ENCODE assay signal across 8 cellular contexts in the genomic region with DNA sequence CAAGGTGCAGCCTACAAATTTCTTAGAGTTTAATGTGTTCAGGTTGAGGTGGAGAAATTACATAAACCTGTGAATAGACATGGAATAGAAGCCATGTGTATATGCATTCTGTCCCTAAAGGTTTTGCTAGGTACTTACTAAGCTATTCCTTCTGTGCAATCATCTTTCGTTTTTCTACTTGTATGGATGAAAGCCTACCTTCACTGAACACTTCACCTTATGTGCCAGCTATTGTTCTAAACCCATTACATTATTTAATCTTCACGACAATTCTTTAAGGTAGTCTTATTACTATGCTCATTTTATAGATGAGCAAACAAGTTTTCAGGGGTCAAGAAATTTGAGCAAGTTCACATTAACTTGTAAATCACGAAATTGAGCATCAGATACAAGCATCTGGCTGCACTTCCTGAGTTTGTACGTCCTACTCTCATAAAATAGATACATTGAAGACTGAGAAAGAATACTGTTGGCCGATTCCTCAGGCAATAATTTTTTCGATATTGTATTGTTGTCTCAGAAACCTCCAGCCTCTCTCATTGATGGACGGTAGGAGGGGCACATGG. TPM values are rescaled to one million over a fixed set of nuclear protein-coding genes. Genes with fewer than 3 reads are reported as not detected.
DNase-seq lines count a peak whose midpoint lies in the region; ATAC-seq and TF ChIP-seq lines count a peak whose summit lies in the region.

No MANE protein-coding gene starts in this region.

- H3K27me3 ChIP-seq in spleen (replicated peaks in 1 of 7) = no peaks in the 10 kb centered on the region

- H3K4me1 Mint-ChIP-seq in glutamatergic neuron (ENCODE audit: low read depth, unreplicated experiment) = peaks cover 18% of the 10 kb centered on the region

- H3K36me3 ChIP-seq in spleen = peaks cover 0 to 26% (median 6%) of the 10 kb centered on the region in 6 donors

- peaks cover 3 to 49% (median 34%) of the 10 kb centered on the region in 6 donors for H3K4me1 ChIP-seq in spleen

- peaks cover 2% of the 10 kb centered on the region for H3K27me3 Mint-ChIP-seq in glutamatergic neuron (ENCODE audit: unreplicated experiment)

- ATAC-seq in HG03045 (IDR thresholded peaks at IDR 0.05; ENCODE audit: unreplicated experiment) (no peak), esophagus mucosa (no peak)

- peak; percentile 39 for DNase-seq in NCI-H2171 treated with DMSO at 0.1 percent for 48 hours (lab: John Stamatoyannopoulos, UW)
- no peak for DNase-seq in NCI-H2171 (lab: John Stamatoyannopoulos, UW)
- DNase-seq in SW480 (ENCODE audit: low spot score) = peak; percentile 37
- DNase-seq in glutamatergic neuron = no peak
- DNase-seq in spleen = no peak
- no peak for DNase-seq in LoVo (ENCODE audit: low spot score)

- H3K27ac ChIP-seq in spleen = peak overlapping the region; percentile 66 to 93 (median 87)

- peak overlapping the region; percentile 88 for H3K4me3 Mint-ChIP-seq in glutamatergic neuron (ENCODE audit: unreplicated experiment)

- peak overlapping the region; percentile 73 for H3K27ac Mint-ChIP-seq in glutamatergic neuron (ENCODE audit: unreplicated experiment)

- no peak for TF ChIP-seq POLR2A in spleen (IDR thresholded peaks at IDR 0.05)

- intact Hi-C loops in spleen (cut with DNase I; ENCODE audit: low total_unique reads) = no loop called here

- peak overlapping the region; percentile 53 to 88 (median 71) for H3K4me3 ChIP-seq in spleen

- H3K9me3 Mint-ChIP-seq in glutamatergic neuron (ENCODE audit: unreplicated experiment) = no peaks in the 10 kb centered on the region

- TF ChIP-seq CTCF in glutamatergic neuron (IDR thresholded peaks at IDR 0.05; ENCODE audit: partially characterized antibody, unreplicated experiment) (no peak), spleen (IDR thresholded peaks at IDR 0.05 in 8 of 11, conservative IDR thresholded peaks at IDR 0.05 in 3 of 11) (no peak)

- 20 to 24% (median 21%) methylated on average over 7 of the region's 7 CpGs for WGBS in spleen, 5 donors

- H3K9me3 ChIP-seq in spleen = no peaks in the 10 kb centered on the region

- no peaks in the 10 kb centered on the region for H3K36me3 Mint-ChIP-seq in glutamatergic neuron (ENCODE audit: unreplicated experiment)

RNA-seq across cellular contexts. Expression of a gene that starts 0.6 kb away (rescaled TPM):
- total RNA-seq in glutamatergic neuron (ENCODE audit: unreplicated experiment) (137 TPM), spleen (10 to 100 TPM; 24.6 to 38.3 (median 27.9) TPM), esophagus mucosa (25.0 TPM)
- 10 to 100 TPM; 31.3 to 36.1 (median 31.9) TPM for polyA plus RNA-seq in spleen

RNA-seq across cellular contexts. Expression of a gene that starts 25.8 kb away (rescaled TPM):
- total RNA-seq in glutamatergic neuron (ENCODE audit: unreplicated experiment) (58.0 TPM), spleen (10 to 100 TPM; 24.5 to 53.3 (median 43.7) TPM), esophagus mucosa (19.5 TPM)
- 1 to 10 TPM; 3.9 to 5.0 (median 4.7) TPM for polyA plus RNA-seq in spleen

Comparison
In these comparisons a context has a peak if more than half of its experiments do, and no peak if none do; other contexts are left out.
1. DNase-seq: peak in NCI-H2171 treated with DMSO at 0.1 percent for 48 hours (single experiment) and SW480 (single experiment); none in NCI-H2171 (single experiment), glutamatergic neuron (single experiment), spleen (single experiment) and LoVo (single experiment).